ENCODE assay signal across 10 cellular contexts in the genomic region with DNA sequence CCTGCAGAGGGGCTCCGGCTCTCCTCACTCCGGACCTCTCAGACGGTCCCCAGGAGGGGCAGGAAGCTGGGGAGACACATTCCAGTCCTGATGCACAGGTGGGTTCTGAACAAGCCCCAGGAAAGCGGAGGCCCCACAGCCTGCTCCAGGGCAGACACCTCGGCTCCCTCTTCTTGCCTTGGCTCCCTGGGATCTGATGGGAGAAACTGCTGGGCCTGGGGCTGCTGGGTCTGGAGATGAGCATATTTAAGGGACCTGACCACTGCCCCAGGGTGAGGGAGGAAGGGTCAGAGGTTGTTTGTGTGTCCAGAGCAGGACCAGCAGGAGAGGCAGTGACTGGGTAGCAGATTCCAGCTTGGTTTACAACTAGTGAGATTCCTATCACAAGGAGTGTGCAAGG. TPM values are rescaled to one million over a fixed set of nuclear protein-coding genes. Genes with fewer than 3 reads are reported as not detected.
DNase-seq lines count a peak whose midpoint lies in the region; ATAC-seq and TF ChIP-seq lines count a peak whose summit lies in the region.
"Had no signal": no experiment of that assay in that cellular context is flagged by ENCODE, and none has a peak within 500 bp of the region (broad histone marks: within the 10 kb centered on the region; RNA-seq: fewer than 3 reads in every experiment).

No MANE protein-coding gene starts in this region.

- H3K36me3 ChIP-seq in duodenal mucosa (ENCODE audit: control insufficient read depth in 1 of 2, insufficient read depth in 2 of 2, low read length in 2 of 2) (no peaks in the 10 kb centered on the region), adrenal gland (replicated peaks in 1 of 2) (no peaks in the 10 kb centered on the region)
- H3K36me3 ChIP-seq: thoracic aorta had no signal

- H3K4me3 ChIP-seq in NB4 (ENCODE audit: low read depth, low read length) = peak overlapping the region; percentile 36
- H3K4me3 ChIP-seq in duodenal mucosa (ENCODE audit: low read depth in 1 of 2, low read length in 2 of 2) = peak overlapping the region; percentile 88 to 92
- no peak overlapping the region for H3K4me3 ChIP-seq in adrenal gland

- no peak overlapping the region for H3K27ac ChIP-seq in CD4-positive, alpha-beta T cell (ENCODE audit: low read depth, low read length)
- H3K27ac ChIP-seq in duodenal mucosa (ENCODE audit: low read depth, low read length) = peak overlapping the region; percentile 78
- H3K27ac ChIP-seq in adrenal gland = no peak overlapping the region
- H3K27ac ChIP-seq: thoracic aorta had no signal

- POLR2A ChIA-PET in CD4-positive, alpha-beta T cell (lab: Charles Lee) = interaction anchor here (1.5 to 3.8 kb wide), 5 partner anchors 65 to 135 kb away, joined by 6 to 57 read pairs (median 14); a partner anchor contains a TSS

- H3K27me3 ChIP-seq in CD4-positive, alpha-beta T cell (ENCODE audit: control insufficient read depth, insufficient read depth, low read length) = no peaks in the 10 kb centered on the region
- H3K27me3 ChIP-seq in duodenal mucosa (ENCODE audit: control insufficient read depth in 1 of 2, insufficient read depth in 2 of 2, low read length in 2 of 2) = no peaks in the 10 kb centered on the region
- H3K27me3 ChIP-seq in adrenal gland = no peaks in the 10 kb centered on the region

- H3K9me3 Mint-ChIP-seq in CD4-positive, alpha-beta T cell = no peaks in the 10 kb centered on the region
- no peaks in the 10 kb centered on the region for H3K9me3 Mint-ChIP-seq in nephron

- intact Hi-C loops in CD4-positive, alpha-beta T cell (cut with DNase I, micrococcal nuclease) = loop anchor here (2.0 to 5.0 kb wide), 5 partner anchors 66 to 134 kb away; a partner anchor contains a TSS
- intact Hi-C loops in adrenal gland (cut with DNase I) = no loop called here

- TF ChIP-seq POLR2A in NB4 (IDR thresholded peaks at IDR 0.05; ENCODE audit: extremely low read depth, insufficient read length) (no peak), adrenal gland (IDR thresholded peaks at IDR 0.05) (no peak)

- WGBS in adrenal gland, 4 donors = 63 to 84% (median 74%) methylated on average over 2 to 5 of the region's 5 CpGs

- no peaks in the 10 kb centered on the region for H3K27me3 Mint-ChIP-seq in CD4-positive, alpha-beta T cell
- H3K27me3 Mint-ChIP-seq in nephron (ENCODE audit: low read depth) = peaks cover 27% of the 10 kb centered on the region

- peak overlapping the region; percentile 89 for H3K4me3 Mint-ChIP-seq in CD4-positive, alpha-beta T cell
- H3K4me3 Mint-ChIP-seq in nephron = peak overlapping the region; percentile 74 to 78 (median 77)

- peak overlapping the region; percentile 76 for H3K27ac Mint-ChIP-seq in CD4-positive, alpha-beta T cell
- H3K27ac Mint-ChIP-seq in nephron = no peak overlapping the region

- CTCF ChIA-PET in CD4-positive, alpha-beta T cell (lab: Charles Lee) = interaction anchor here (1.3 to 1.8 kb wide), 2 partner anchors 73 to 111 kb away, joined by 3 to 7 read pairs; no protein-coding TSS in a partner anchor

- no peaks in the 10 kb centered on the region for H3K36me3 Mint-ChIP-seq in CD4-positive, alpha-beta T cell (ENCODE audit: low read depth)
- H3K36me3 Mint-ChIP-seq in nephron (ENCODE audit: low read depth) = no peaks in the 10 kb centered on the region

- H3K9ac ChIP-seq in duodenal mucosa (ENCODE audit: low read depth in 1 of 2, low read length in 2 of 2) = peak overlapping the region; percentile 85 to 88

- TF ChIP-seq CTCF in CD4-positive, alpha-beta T cell (IDR thresholded peaks at IDR 0.05) = no peak
- TF ChIP-seq CTCF in NB4 (IDR thresholded peaks at IDR 0.05; ENCODE audit: low read depth, low read length) (no peak), nephron (IDR thresholded peaks at IDR 0.05; ENCODE audit: unreplicated experiment in 3 of 3) (no peak), adrenal gland (IDR thresholded peaks at IDR 0.05) (no peak)

- H3K4me1 ChIP-seq in duodenal mucosa (ENCODE audit: control insufficient read depth in 1 of 2, insufficient read depth in 2 of 2, low read length in 2 of 2) (peaks cover 27 to 30% of the 10 kb centered on the region in 2 donors), adrenal gland (replicated peaks in 1 of 2) (peaks cover 6 to 8% of the 10 kb centered on the region in 2 donors)

- peaks cover 50% of the 10 kb centered on the region for H3K4me1 Mint-ChIP-seq in CD4-positive, alpha-beta T cell (ENCODE audit: low read depth)
- peaks cover 5% of the 10 kb centered on the region for H3K4me1 Mint-ChIP-seq in nephron

- ATAC-seq in CD4-positive, alpha-beta T cell (ENCODE audit: poor library complexity) = no peak
- no peak for ATAC-seq in GM18868 (IDR thresholded peaks at IDR 0.05; ENCODE audit: unreplicated experiment)

- no peaks in the 10 kb centered on the region for H3K9me3 ChIP-seq in CD4-positive, alpha-beta T cell (ENCODE audit: control insufficient read depth, low read length)
- H3K9me3 ChIP-seq in duodenal mucosa (ENCODE audit: control insufficient read depth in 1 of 2, low read length in 2 of 2) (no peaks in the 10 kb centered on the region), adrenal gland (replicated peaks in 1 of 3) (no peaks in the 10 kb centered on the region)
- H3K9me3 ChIP-seq: thoracic aorta had no signal

- no peak for DNase-seq in CD4-positive, alpha-beta T cell
- no peak for DNase-seq in NB4 (ENCODE audit: low read depth)
- no peak for DNase-seq in adrenal gland
- no peak for DNase-seq in NCI-H146 treated with DMSO at 0.1 percent for 48 hours (lab: John Stamatoyannopoulos, UW; ENCODE audit: unreplicated experiment)
- DNase-seq in NCI-H345 treated with DMSO at 0.1 percent for 48 hours (lab: John Stamatoyannopoulos, UW; ENCODE audit: unreplicated experiment) = no peak
- DNase-seq: amniotic stem cell had no signal

RNA-seq across cellular contexts. Expression of a gene that starts 1.2 kb away (rescaled TPM):
- 1 to 10 TPM; 6.8 to 8.5 TPM for total RNA-seq in CD4-positive, alpha-beta T cell
- 1 to 10 TPM in 4 of 8 donors, under 1 TPM in 4; 0.06 to 3.2 (median 0.97) TPM for total RNA-seq in adrenal gland
- 1 to 10 TPM in 2 of 3 donors, under 1 TPM in 1; 0.77 to 3.9 (median 1.6) TPM for polyA plus RNA-seq in adrenal gland

Comparison
In these comparisons a context has a peak if more than half of its experiments do, and no peak if none do; other contexts are left out.
1. H3K4me3 ChIP-seq: peak in NB4 (single experiment) and duodenal mucosa (2 of 2); none in adrenal gland (0 of 4).
2. intact Hi-C loops: an anchor here in CD4-positive, alpha-beta T cell (2.0 to 5.0 kb wide); none called in adrenal gland.